ENCODE assay signal across 1 cellular context in genomic region chr12:88181881-88182280, GRCh38.
TF ChIP-seq lines count a peak whose summit lies in the region.

No MANE protein-coding gene starts in this region.

TF ChIP-seq in HepG2, 621 proteins besides CTCF, POLR2A, EP300 and RAD21 (continued from another document):
- TF ChIP-seq ZGPAT (CRISPR knock-in tag; IDR thresholded peaks at IDR 0.05) = no peak
- TF ChIP-seq CEBPB (IDR thresholded peaks at IDR 0.05; ENCODE audit: borderline replicate concordance, low read depth, low read length) = 0 out of 2 replicates have a peak, but pooled peaks have one; percentile 39
- no peak for TF ChIP-seq ZFP37 (CRISPR knock-in tag; IDR thresholded peaks at IDR 0.05; ENCODE audit: borderline replicate concordance)
